22 cellular contexts compared by ENCODE assay signal in the genomic region with DNA sequence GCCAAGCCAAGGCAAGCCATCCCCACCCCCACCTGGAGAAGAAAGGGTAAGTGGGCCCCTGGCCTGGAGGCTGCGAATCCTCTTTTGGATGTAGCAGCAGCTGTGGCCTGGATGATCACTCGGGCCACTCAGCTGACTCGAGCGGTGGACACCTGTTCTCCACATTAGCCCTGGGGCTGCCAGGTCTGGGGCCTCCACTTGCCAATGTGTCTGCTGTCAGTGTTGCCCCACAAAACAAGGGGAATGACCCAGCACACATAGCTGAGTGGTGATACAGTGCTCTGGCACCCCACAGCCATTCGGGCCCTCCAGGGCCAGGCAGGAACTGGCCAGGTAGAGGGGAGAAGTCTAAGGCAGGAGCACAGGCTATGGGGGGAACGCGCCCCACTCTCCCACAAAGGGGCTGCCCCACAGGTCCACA. TPM values are rescaled to one million over a fixed set of nuclear protein-coding genes. Genes with fewer than 3 reads are reported as not detected.
DNase-seq lines count a peak whose midpoint lies in the region; ATAC-seq, FAIRE-seq and TF ChIP-seq lines count a peak whose summit lies in the region.
"Had no signal": no experiment of that assay in that cellular context is flagged by ENCODE, and none has a peak within 500 bp of the region (broad histone marks: within the 10 kb centered on the region; RNA-seq: fewer than 3 reads in every experiment).

No MANE protein-coding gene starts in this region.

- ATAC-seq in HepG2 = no peak
- ATAC-seq in right lobe of liver = no peak
- ATAC-seq: activated T-cell treated with anti-CD3 and anti-CD28 coated beads, Interleukin-2, amount 50 U/mL, for 4 hours; esophagus mucosa; gastroesophageal sphincter had no signal

- no peak overlapping the region for H3K27ac Mint-ChIP-seq in activated T-helper 2 cell treated with anti-CD3 and anti-CD28 coated beads, Interferon-gamma antibody, Interleukin-2, Interleukin-4, amounts not matched to agents 10 μg/mL and 5 μg/mL and 100 μg/mL, durations not matched to agents 14 hours and 24 hours and 36 hours
- H3K27ac Mint-ChIP-seq in nephron progenitor cell = no peak overlapping the region

- TF ChIP-seq RAD21 in HepG2 (CRISPR knock-in tag; IDR thresholded peaks at IDR 0.05) = no peak

- H3K36me3 ChIP-seq in HepG2 (replicated peaks in 1 of 2; ENCODE audit: control insufficient read depth in 1 of 2, insufficient read depth in 2 of 2, low read length in 2 of 2) (peaks cover 13 to 16% of the 10 kb centered on the region in 2 experiments), right lobe of liver (peaks cover 0 to 6% (median 0%) of the 10 kb centered on the region in 4 donors)

- H3K4me1 ChIP-seq in HepG2 (ENCODE audit: insufficient read depth, low read length) (peaks cover 51% of the 10 kb centered on the region), right lobe of liver (peaks cover 0 to 19% (median 6%) of the 10 kb centered on the region in 4 donors)

- no peak for TF ChIP-seq POLR2A in HepG2 (IDR thresholded peaks at IDR 0.05; ENCODE audit: insufficient read depth in 1 of 2, low read depth in 2 of 2, low read length in 2 of 2)
- no peak for TF ChIP-seq POLR2A in right lobe of liver (IDR thresholded peaks at IDR 0.05)

- H3K27me3 Mint-ChIP-seq in activated T-helper 2 cell treated with anti-CD3 and anti-CD28 coated beads, Interferon-gamma antibody, Interleukin-2, Interleukin-4, amounts not matched to agents 10 μg/mL and 5 μg/mL and 100 μg/mL, durations not matched to agents 14 hours and 24 hours and 36 hours (ENCODE audit: low read depth) = no peaks in the 10 kb centered on the region
- H3K27me3 Mint-ChIP-seq in nephron progenitor cell (ENCODE audit: low read depth, poor library complexity) = peaks cover 5% of the 10 kb centered on the region
- H3K27me3 Mint-ChIP-seq: central memory CD8-positive, alpha-beta T cell had no signal

- H3K27ac ChIP-seq in HepG2 (ENCODE audit: extremely low read length, insufficient read depth, low read length) = no peak overlapping the region
- H3K27ac ChIP-seq in right lobe of liver = no peak overlapping the region
- H3K27ac ChIP-seq: gastroesophageal sphincter, neutrophil, Peyer's patch, testis had no signal

- no peak overlapping the region for H2AFZ ChIP-seq in HepG2 (ENCODE audit: low read length)

- BruUV-seq in HepG2 (replicated peaks; lab: Mats Ljungman, UMichigan) = no TSS peak

- peaks cover 5% of the 10 kb centered on the region for H3K36me3 Mint-ChIP-seq in activated T-helper 2 cell treated with anti-CD3 and anti-CD28 coated beads, Interferon-gamma antibody, Interleukin-2, Interleukin-4, amounts not matched to agents 10 μg/mL and 5 μg/mL and 100 μg/mL, durations not matched to agents 14 hours and 24 hours and 36 hours (ENCODE audit: low read depth)
- peaks cover 10% of the 10 kb centered on the region for H3K36me3 Mint-ChIP-seq in nephron progenitor cell (ENCODE audit: low read depth)

- no peaks in the 10 kb centered on the region for H3K27me3 ChIP-seq in HepG2 (ENCODE audit: control insufficient read depth in 1 of 2, insufficient read depth in 2 of 2, low read length in 2 of 2)
- H3K27me3 ChIP-seq in right lobe of liver = no peaks in the 10 kb centered on the region
- H3K27me3 ChIP-seq: gastroesophageal sphincter, Peyer's patch, testis had no signal

- WGBS in HepG2 (ENCODE audit: low lambda C conversion rate) = 89% methylated on average over 7 of the region's 7 CpGs
- 100% methylated on average over 2 of the region's 7 CpGs for WGBS in right lobe of liver (ENCODE audit: insufficient coverage, low coverage, low lambda C conversion rate, missing lambda C conversion rate)

- H4K20me1 ChIP-seq in HepG2 (ENCODE audit: insufficient read depth, low read length) = peaks cover 35% of the 10 kb centered on the region; the same call in 1 of the 2 replicates

- peak overlapping the region in 1 of 3 experiments; percentile 5; a peak in 1 of 6 replicates for H3K4me3 ChIP-seq in HepG2 (replicated peaks in 1 of 3; ENCODE audit: insufficient read depth in 1 of 3, low read depth in 2 of 3, low read length in 3 of 3)
- no peak overlapping the region for H3K4me3 ChIP-seq in right lobe of liver
- H3K4me3 ChIP-seq: Peyer's patch, testis had no signal

- DNase-seq in HepG2 (ENCODE audit: low spot score) (no peak), right lobe of liver (no peak), nephron progenitor cell (no peak), NCI-H1092 treated with DMSO at 0.1 percent for 48 hours (lab: John Stamatoyannopoulos, UW) (no peak), SHP77 (lab: John Stamatoyannopoulos, UW) (no peak), cerebellar cortex (ENCODE audit: low spot score) (no peak)
- no peak for DNase-seq in activated T-helper 2 cell treated with anti-CD3 and anti-CD28 coated beads, Interferon-gamma antibody, Interleukin-2, Interleukin-4, amounts not matched to agents 10 μg/mL and 5 μg/mL and 100 μg/mL, durations not matched to agents 14 hours and 24 hours and 36 hours (ENCODE audit: low spot score)
- no peak for DNase-seq in stimulated activated CD4-positive, alpha-beta T cell treated with anti-CD3 and anti-CD28 coated beads, Interleukin-15, amount 100 ng/mL, for 24 hours
- DNase-seq: activated naive CD4-positive, alpha-beta T cell treated with anti-CD3 and anti-CD28 coated beads, Interleukin-2, amount 10 ng/mL, durations not matched to agents 7 days and 5 days; activated T-cell treated with anti-CD3 and anti-CD28 coated beads, Interleukin-2, amount 50 U/mL, for 4 hours; effector CD8-positive, alpha-beta T cell; GDM1; GOT3; NCI-H187; NCI-H2227 treated with DMSO at 0.1 percent for 48 hours; Peyer's patch; T-helper 9 cell; testis had no signal

- TF ChIP-seq CTCF in HepG2 (CRISPR knock-in tag; IDR thresholded peaks at IDR 0.05) (no peak), right lobe of liver (IDR thresholded peaks at IDR 0.05) (no peak), nephron progenitor cell (IDR thresholded peaks at IDR 0.05) (no peak)

- peak overlapping the region; percentile 91 for H3K4me2 ChIP-seq in HepG2 (ENCODE audit: low read depth, low read length)

- peak overlapping the region; percentile 22; the same call in 1 of the 2 replicates for H3K9ac ChIP-seq in HepG2 (ENCODE audit: insufficient read depth, low read depth, low read length)

- peaks cover 17% of the 10 kb centered on the region for H3K4me1 Mint-ChIP-seq in activated T-helper 2 cell treated with anti-CD3 and anti-CD28 coated beads, Interferon-gamma antibody, Interleukin-2, Interleukin-4, amounts not matched to agents 10 μg/mL and 5 μg/mL and 100 μg/mL, durations not matched to agents 14 hours and 24 hours and 36 hours (ENCODE audit: low read depth)
- peaks cover 43% of the 10 kb centered on the region for H3K4me1 Mint-ChIP-seq in nephron progenitor cell

- no peak for TF ChIP-seq EP300 in HepG2 (IDR thresholded peaks at IDR 0.05; ENCODE audit: low read depth in 2 of 2, low read length in 2 of 2)
- no peak for TF ChIP-seq EP300 in HepG2 (CRISPR knock-in tag; IDR thresholded peaks at IDR 0.05; ENCODE audit: borderline replicate concordance)

- peaks cover 56% of the 10 kb centered on the region for H3K79me2 ChIP-seq in HepG2 (ENCODE audit: insufficient read depth, low read length)

- POLR2A ChIA-PET in HepG2 (lab: Yijun Ruan, JAX) = interaction anchor here (0.6 to 1.8 kb wide), 2 partner anchors 14 to 245 kb away, joined by 4 to 5 read pairs; no protein-coding TSS in a partner anchor

- H3K9me3 Mint-ChIP-seq in activated T-helper 2 cell treated with anti-CD3 and anti-CD28 coated beads, Interferon-gamma antibody, Interleukin-2, Interleukin-4, amounts not matched to agents 10 μg/mL and 5 μg/mL and 100 μg/mL, durations not matched to agents 14 hours and 24 hours and 36 hours = no peaks in the 10 kb centered on the region
- no peaks in the 10 kb centered on the region for H3K9me3 Mint-ChIP-seq in nephron progenitor cell
- H3K9me3 Mint-ChIP-seq: activated naive CD4-positive, alpha-beta T cell treated with anti-CD3 and anti-CD28 coated beads, Interleukin-2, amount 10 ng/mL, durations not matched to agents 7 days and 5 days; activated T-cell treated with anti-CD3 and anti-CD28 coated beads, Interleukin-2, amount 50 U/mL, for 4 hours; central memory CD8-positive, alpha-beta T cell had no signal

- intact Hi-C loops in HepG2 (cut with micrococcal nuclease; ENCODE audit: unreplicated experiment) (loop anchor here (10.0 kb wide), 1 partner anchor 151 kb away; a partner anchor contains a TSS), right lobe of liver (cut with DNase I) (no loop called here)
- intact Hi-C loops in activated T-helper 2 cell treated with anti-CD3 and anti-CD28 coated beads, Interferon-gamma antibody, Interleukin-2, Interleukin-4, amounts not matched to agents 10 μg/mL and 5 μg/mL and 100 μg/mL, durations not matched to agents 14 hours and 24 hours and 36 hours (cut with micrococcal nuclease) = loop anchor here (5.0 kb wide), 1 partner anchor 132 kb away; a partner anchor contains a TSS

- peak overlapping the region; percentile 5 for H3K4me3 Mint-ChIP-seq in activated T-helper 2 cell treated with anti-CD3 and anti-CD28 coated beads, Interferon-gamma antibody, Interleukin-2, Interleukin-4, amounts not matched to agents 10 μg/mL and 5 μg/mL and 100 μg/mL, durations not matched to agents 14 hours and 24 hours and 36 hours (ENCODE audit: low read depth)
- H3K4me3 Mint-ChIP-seq in nephron progenitor cell = peak overlapping the region; percentile 34
- H3K4me3 Mint-ChIP-seq: central memory CD8-positive, alpha-beta T cell had no signal

- no peak for FAIRE-seq in HepG2 (lab: Jason Lieb, UNC)

- H3K9me3 ChIP-seq in HepG2 (ENCODE audit: low read length) = no peaks in the 10 kb centered on the region
- no peaks in the 10 kb centered on the region for H3K9me3 ChIP-seq in right lobe of liver
- H3K9me3 ChIP-seq: gastroesophageal sphincter, neutrophil, Peyer's patch, testis had no signal

- in situ Hi-C loops in HepG2 (cut with HindIII; ENCODE audit: extremely low pct_ligation_motif_present, low pct_unique_long_range_greater_than_20kb) = no loop called here

- CTCF ChIA-PET in HepG2 (lab: Yijun Ruan, JAX; ENCODE audit: low intra/inter-chr PET ratio, low total read pairs) = no interaction called here

RNA-seq across cellular contexts. Expression of a gene that starts 2.6 kb away (rescaled TPM):
- total RNA-seq in HepG2 (2016; rRNA removed; fragmentation: Illumina TruSeq; extraction: Trizol) (123 and 177 TPM in 2 replicates), right lobe of liver (10 to 100 TPM; 51.0 to 99.1 (median 63.5) TPM)
- 143 and 149 TPM in 2 replicates for total RNA-seq in HepG2 (2016; cell fraction: cytosol; rRNA removed; fragmentation: Illumina TruSeq; extraction: Trizol; ENCODE audit: low read depth)
- total RNA-seq in HepG2 (2016; cell fraction: insoluble cytoplasmic fraction; rRNA removed; fragmentation: Illumina TruSeq; extraction: Trizol) = 108 and 184 TPM in 2 replicates
- 217 TPM in 2 replicates for total RNA-seq in HepG2 (2016; cell fraction: membrane; rRNA removed; fragmentation: Illumina TruSeq; extraction: Trizol)
- total RNA-seq in HepG2 (2016; cell fraction: nucleus; rRNA removed; fragmentation: Illumina TruSeq; extraction: Trizol) = 128 and 139 TPM in 2 replicates
- 481 and 626 TPM in 2 replicates for polyA plus RNA-seq in HepG2 (2011; rRNA removed)
- polyA plus RNA-seq in HepG2 (2011; cell fraction: cytosol; rRNA removed) = 323 and 410 TPM in 2 replicates
- polyA plus RNA-seq in HepG2 (2011; cell fraction: nucleus; rRNA removed) = 1,381 and 1,393 TPM in 2 replicates
- polyA plus RNA-seq in HepG2 (2012) = 200 and 245 TPM in 2 replicates
- polyA plus RNA-seq in HepG2 (2016; cell fraction: cytosol; fragmentation: Illumina TruSeq; extraction: Trizol; ENCODE audit: low read depth) = 126 and 132 TPM in 2 replicates
- polyA plus RNA-seq in HepG2 (2016; cell fraction: insoluble cytoplasmic fraction; fragmentation: Illumina TruSeq; extraction: Trizol; ENCODE audit: low read depth) = 133 and 166 TPM in 2 replicates
- 186 and 199 TPM in 2 replicates for polyA plus RNA-seq in HepG2 (2016; cell fraction: membrane; fragmentation: Illumina TruSeq; extraction: Trizol; ENCODE audit: low read depth)
- polyA plus RNA-seq in HepG2 (2016; cell fraction: nucleus; fragmentation: Illumina TruSeq; extraction: Trizol; ENCODE audit: insufficient read depth, low read depth) = 341 and 351 TPM in 2 replicates
- polyA minus RNA-seq in HepG2 (2011; rRNA and poly(A)+ RNA removed; ENCODE audit: low replicate concordance) = 198 and 615 TPM in 2 replicates
- polyA minus RNA-seq in HepG2 (2011; cell fraction: cytosol; rRNA and poly(A)+ RNA removed) = 125 and 128 TPM in 2 replicates
- 166 and 229 TPM in 2 replicates for polyA minus RNA-seq in HepG2 (2011; cell fraction: nucleus; rRNA and poly(A)+ RNA removed)
- total RNA-seq in activated T-helper 2 cell treated with anti-CD3 and anti-CD28 coated beads, Interferon-gamma antibody, Interleukin-2, Interleukin-4, amounts not matched to agents 10 μg/mL and 5 μg/mL and 100 μg/mL, durations not matched to agents 14 hours and 24 hours and 36 hours = 116 and 122 TPM in 2 replicates

RNA-seq across cellular contexts. Expression of a gene that starts 52.8 kb away (rescaled TPM):
- total RNA-seq in HepG2 (2016; rRNA removed; fragmentation: Illumina TruSeq; extraction: Trizol) (30.2 and 35.5 TPM in 2 replicates), right lobe of liver (100 to 1,000 TPM in 3 of 6 experiments, 10 to 100 TPM in 3; 50.1 to 119 (median 90.5) TPM)
- total RNA-seq in HepG2 (2016; cell fraction: cytosol; rRNA removed; fragmentation: Illumina TruSeq; extraction: Trizol; ENCODE audit: low read depth) = 22.2 and 23.9 TPM in 2 replicates
- 28.1 and 36.4 TPM in 2 replicates for total RNA-seq in HepG2 (2016; cell fraction: insoluble cytoplasmic fraction; rRNA removed; fragmentation: Illumina TruSeq; extraction: Trizol)
- total RNA-seq in HepG2 (2016; cell fraction: membrane; rRNA removed; fragmentation: Illumina TruSeq; extraction: Trizol) = 58.8 and 67.3 TPM in 2 replicates
- 18.8 and 20.8 TPM in 2 replicates for total RNA-seq in HepG2 (2016; cell fraction: nucleus; rRNA removed; fragmentation: Illumina TruSeq; extraction: Trizol)
- polyA plus RNA-seq in HepG2 (2011; rRNA removed) = 39.2 and 58.1 TPM in 2 replicates
- 49.3 and 71.9 TPM in 2 replicates for polyA plus RNA-seq in HepG2 (2011; cell fraction: cytosol; rRNA removed)
- 101 and 104 TPM in 2 replicates for polyA plus RNA-seq in HepG2 (2011; cell fraction: nucleus; rRNA removed)
- polyA plus RNA-seq in HepG2 (2012) = 43.9 and 55.3 TPM in 2 replicates
- polyA plus RNA-seq in HepG2 (2016; cell fraction: cytosol; fragmentation: Illumina TruSeq; extraction: Trizol; ENCODE audit: low read depth) = 28.1 and 33.7 TPM in 2 replicates
- polyA plus RNA-seq in HepG2 (2016; cell fraction: insoluble cytoplasmic fraction; fragmentation: Illumina TruSeq; extraction: Trizol; ENCODE audit: low read depth) = 37.9 and 46.1 TPM in 2 replicates
- polyA plus RNA-seq in HepG2 (2016; cell fraction: membrane; fragmentation: Illumina TruSeq; extraction: Trizol; ENCODE audit: low read depth) = 64.2 and 66.8 TPM in 2 replicates
- 41.2 and 42.5 TPM in 2 replicates for polyA plus RNA-seq in HepG2 (2016; cell fraction: nucleus; fragmentation: Illumina TruSeq; extraction: Trizol; ENCODE audit: insufficient read depth, low read depth)
- 10.1 and 74.6 TPM in 2 replicates for polyA minus RNA-seq in HepG2 (2011; rRNA and poly(A)+ RNA removed; ENCODE audit: low replicate concordance)
- polyA minus RNA-seq in HepG2 (2011; cell fraction: cytosol; rRNA and poly(A)+ RNA removed) = 39.7 and 41.5 TPM in 2 replicates
- polyA minus RNA-seq in HepG2 (2011; cell fraction: nucleus; rRNA and poly(A)+ RNA removed) = 9.9 and 12.7 TPM in 2 replicates
- 0.16 and 0.27 TPM in 2 replicates for total RNA-seq in activated T-helper 2 cell treated with anti-CD3 and anti-CD28 coated beads, Interferon-gamma antibody, Interleukin-2, Interleukin-4, amounts not matched to agents 10 μg/mL and 5 μg/mL and 100 μg/mL, durations not matched to agents 14 hours and 24 hours and 36 hours

Comparison
In these comparisons a context has a peak if more than half of its experiments do, and no peak if none do; other contexts are left out.
1. intact Hi-C loops: an anchor here in HepG2 (10.0 kb wide) and activated T-helper 2 cell treated with anti-CD3 and anti-CD28 coated beads, Interferon-gamma antibody, Interleukin-2, Interleukin-4, amounts not matched to agents 10 μg/mL and 5 μg/mL and 100 μg/mL, durations not matched to agents 14 hours and 24 hours and 36 hours (5.0 kb wide); none called in right lobe of liver.
2. RNA of a gene that starts 52.8 kb away (total RNA-seq): 50.1 to 119 TPM in right lobe of liver and 18.8 to 67.3 TPM in HepG2; 0.16 to 0.27 TPM in activated T-helper 2 cell treated with anti-CD3 and anti-CD28 coated beads, Interferon-gamma antibody, Interleukin-2, Interleukin-4, amounts not matched to agents 10 μg/mL and 5 μg/mL and 100 μg/mL, durations not matched to agents 14 hours and 24 hours and 36 hours; every median in the first group is over 10 times any median in the second.